Comparison of ENCODE assay signal across 19 cellular contexts in genomic region chr2:200137691-200138090, GRCh38.
"Had no signal": no experiment of that assay in that cellular context is flagged by ENCODE, and none has a peak within 500 bp of the region (broad histone marks: within the 10 kb centered on the region; RNA-seq: fewer than 3 reads in every experiment).

No MANE protein-coding gene starts in this region.

- H3K36me3 ChIP-seq: colonic mucosa, left ventricle myocardium inferior, thoracic aorta, WERI-Rb-1 had no signal

- H3K4me3 ChIP-seq: body of pancreas, colonic mucosa, left ventricle myocardium inferior, thoracic aorta had no signal

- FAIRE-seq: endometrium, frontal cortex, kidney, urothelium cell line had no signal

- ATAC-seq: body of pancreas; naive thymus-derived CD8-positive, alpha-beta T cell; stimulated activated naive B cell treated with anti-CD40 and anti-IgM and Interleukin-4, amounts not matched to agents 10 μg/mL and 1 μg/mL and 100 μg/mL, for 72 hours had no signal

- H3K27ac ChIP-seq: body of pancreas, colonic mucosa, left ventricle myocardium inferior, thoracic aorta, WERI-Rb-1 had no signal

- H3K9me3 ChIP-seq: body of pancreas, colonic mucosa, thoracic aorta had no signal

- DNase-seq: activated CD4-positive, alpha-beta T cell treated with anti-CD3 and anti-CD28 coated beads, Interleukin-2, amount 50 U/mL, for 48 hours; activated naive CD8-positive, alpha-beta T cell treated with anti-CD3 and anti-CD28 coated beads, Interleukin-2, amount 10 ng/mL, durations not matched to agents 7 days and 5 days; amygdala; body of pancreas; caudate nucleus; erythroblast; kidney; left ventricle myocardium inferior; mammary epithelial cell; naive thymus-derived CD8-positive, alpha-beta T cell; stimulated activated naive B cell treated with anti-CD40 and anti-IgM and Interleukin-4, amounts not matched to agents 10 μg/mL and 1 μg/mL and 100 μg/mL, for 72 hours; SW 1271; T-helper 2 cell; WERI-Rb-1 had no signal

- H3K27me3 ChIP-seq: body of pancreas, colonic mucosa had no signal

- H3K4me1 ChIP-seq: colonic mucosa, left ventricle myocardium inferior had no signal
